Comparison of ENCODE assay signal across 9 cellular contexts in the genomic region with DNA sequence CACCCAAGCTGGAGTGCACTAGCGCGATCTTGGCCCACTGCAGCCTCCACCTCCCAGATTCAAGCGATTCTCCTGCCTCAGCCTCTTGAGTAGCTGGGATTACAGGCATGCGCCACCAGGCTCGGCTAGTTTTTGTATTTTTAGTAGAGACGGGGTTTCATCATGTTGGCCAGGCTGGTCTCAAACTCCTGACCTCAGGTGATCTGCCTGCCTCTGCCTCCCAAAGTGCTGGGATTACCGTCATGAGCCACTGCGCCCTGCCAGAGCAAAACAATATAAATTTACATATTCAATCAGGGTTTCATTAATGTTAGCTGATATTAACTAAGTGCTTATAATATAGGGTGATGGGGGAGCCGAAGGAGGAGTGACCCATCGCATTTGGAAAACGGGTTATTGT. TPM values are rescaled to one million over a fixed set of nuclear protein-coding genes. Genes with fewer than 3 reads are reported as not detected.
DNase-seq lines count a peak whose midpoint lies in the region; ATAC-seq, FAIRE-seq and TF ChIP-seq lines count a peak whose summit lies in the region.
"Not testable (repeated sequence)": the region's sequence is repeated elsewhere in the genome, so short reads cannot be mapped to it uniquely, and the experiment has no call there.
"Had no signal": no experiment of that assay in that cellular context is flagged by ENCODE, and none has a peak within 500 bp of the region (broad histone marks: within the 10 kb centered on the region; RNA-seq: fewer than 3 reads in every experiment).

No MANE protein-coding gene starts in this region.

- peaks cover 12% of the 10 kb centered on the region for H3K27me3 Mint-ChIP-seq in H9 (ENCODE audit: low read depth)
- H3K27me3 Mint-ChIP-seq in neural progenitor cell (ENCODE audit: insufficient read depth, low read depth), result not testable (repeated sequence)

- not testable (repeated sequence) for H2BK20ac ChIP-seq in H9 (ENCODE audit: low read depth, low read length, poor library complexity, severe bottlenecking)

- H3T11ph ChIP-seq in H9 (ENCODE audit: low read length), result not testable (repeated sequence)

- not testable (repeated sequence) for TF ChIP-seq CTCF in H9 (conservative IDR thresholded peaks at IDR 0.05); VCaP (conservative IDR thresholded peaks at IDR 0.05); cardiac muscle cell (IDR thresholded peaks at IDR 0.05; ENCODE audit: low read depth, low read length); HepG2 (CRISPR knock-in tag; IDR thresholded peaks at IDR 0.05); neural progenitor cell (IDR thresholded peaks at IDR 0.05); spleen (IDR thresholded peaks at IDR 0.05 in 8 of 11, conservative IDR thresholded peaks at IDR 0.05 in 3 of 11)

- POLR2A ChIA-PET in HepG2 (lab: Yijun Ruan, JAX), result interaction anchor here (1.1 to 2.3 kb wide), 6 partner anchors 9 to 120 kb away, joined by 4 to 18 read pairs (median 8); partner anchors contain the start of gene SPRY4

- not testable (repeated sequence) for H3K27me3 ChIP-seq in H9 (ENCODE audit: insufficient read depth, low read length); cardiac muscle cell; HepG2 (ENCODE audit: control insufficient read depth in 1 of 2, insufficient read depth in 2 of 2, low read length in 2 of 2)
- H3K27me3 ChIP-seq in neural progenitor cell (peaks cover 40% of the 10 kb centered on the region), spleen (replicated peaks in 1 of 7) (peaks cover 0 to 64% (median 0%) of the 10 kb centered on the region in 7 donors)

- not testable (repeated sequence) for H3K4me3 ChIP-seq in cardiac muscle cell; HepG2 (replicated peaks in 1 of 3; ENCODE audit: insufficient read depth in 1 of 3, low read depth in 2 of 3, low read length in 3 of 3); neural progenitor cell; spleen

- not testable (repeated sequence) for ATAC-seq in HepG2

- not testable (repeated sequence) for H2BK120ac ChIP-seq in H9 (ENCODE audit: low read depth, low read length, poor library complexity, severe bottlenecking)

- H3K23me2 ChIP-seq in H9 (ENCODE audit: insufficient read length, low read depth, low read length, poor library complexity, severe bottlenecking), result not testable (repeated sequence)

- H3K27ac Mint-ChIP-seq in H9 (peak overlapping the region; percentile 98 to 100 (median 99); a peak in 6 of 7 replicates), neural progenitor cell (peak overlapping the region; percentile 68)

- not testable (repeated sequence) for TF ChIP-seq RAD21 in HepG2 (CRISPR knock-in tag; IDR thresholded peaks at IDR 0.05)

- not testable (repeated sequence) for TF ChIP-seq EP300 in HepG2 (IDR thresholded peaks at IDR 0.05; ENCODE audit: low read depth in 2 of 2, low read length in 2 of 2); HepG2 (CRISPR knock-in tag; IDR thresholded peaks at IDR 0.05; ENCODE audit: borderline replicate concordance)

- not testable (repeated sequence) for H3K56ac ChIP-seq in H9 (ENCODE audit: insufficient read length, low read depth, low read length)

- not testable (repeated sequence) for DNase-seq in H9; caudate nucleus (lab: John Stamatoyannopoulos, UW); cardiac muscle cell (ENCODE audit: low read depth in 1 of 2, low spot score in 1 of 2); HepG2 (ENCODE audit: low spot score); neural progenitor cell (ENCODE audit: low spot score); spleen

- not testable (repeated sequence) for FAIRE-seq in HepG2 (lab: Jason Lieb, UNC)

- not testable (repeated sequence) for H3K9me3 Mint-ChIP-seq in H9, neural progenitor cell

- peaks cover 18% of the 10 kb centered on the region for H3F3A ChIP-seq in neural progenitor cell (ENCODE audit: low read depth)

- not testable (repeated sequence) for H3K14ac ChIP-seq in H9 (ENCODE audit: insufficient read depth, low read length)

- peaks cover 52 to 68% of the 10 kb centered on the region in 2 experiments for H3K4me1 Mint-ChIP-seq in H9
- peaks cover 56% of the 10 kb centered on the region for H3K4me1 Mint-ChIP-seq in neural progenitor cell

- H3K36me3 Mint-ChIP-seq in H9 (ENCODE audit: insufficient read depth in 1 of 3, low read depth in 3 of 3); neural progenitor cell: not testable (repeated sequence)

- WGBS in H9 (ENCODE audit: extremely low coverage, insufficient read length, low lambda C conversion rate), result no CpG with 5 or more reads among the region's 11 CpGs
- 71% methylated on average over 11 of the region's 11 CpGs for WGBS in HepG2 (ENCODE audit: low lambda C conversion rate)
- WGBS in spleen, 5 donors, result 82 to 94% (median 90%) methylated on average over 11 of the region's 11 CpGs

- H4K8ac ChIP-seq in H9 (replicated peaks; ENCODE audit: insufficient read length, low read depth, low read length), result not testable (repeated sequence)

- H2BK5ac ChIP-seq in H9 (ENCODE audit: insufficient read length, low read length), result peak overlapping the region; percentile 35

- H3K79me2 ChIP-seq in H9 (ENCODE audit: insufficient read depth, low read length); neural progenitor cell (ENCODE audit: low read depth): not testable (repeated sequence)
- H3K79me2 ChIP-seq in HepG2 (ENCODE audit: insufficient read depth, low read length), result peaks cover 43% of the 10 kb centered on the region

- H3K4me3 Mint-ChIP-seq in H9, result 0 out of 5 replicates have a peak overlapping the region, but pooled peaks of 1 of the 2 experiments have one; percentile 6
- peak overlapping the region; percentile 57 for H3K4me3 Mint-ChIP-seq in neural progenitor cell

- H3K9me3 ChIP-seq in H9 (ENCODE audit: control insufficient read depth, low read depth, low read length); cardiac muscle cell (ENCODE audit: low read depth); HepG2 (ENCODE audit: low read length); neural progenitor cell (ENCODE audit: low read depth); spleen: not testable (repeated sequence)

- peak overlapping the region; percentile 75 for H3K18ac ChIP-seq in H9 (ENCODE audit: insufficient read length, low read depth, low read length)

- not testable (repeated sequence) for H3K23ac ChIP-seq in H9 (ENCODE audit: insufficient read length, low read depth, low read length)

- not testable (repeated sequence) for TF ChIP-seq POLR2A in HepG2 (IDR thresholded peaks at IDR 0.05; ENCODE audit: insufficient read depth in 1 of 2, low read depth in 2 of 2, low read length in 2 of 2); spleen (IDR thresholded peaks at IDR 0.05)

- in situ Hi-C loops in HepG2 (cut with HindIII; ENCODE audit: extremely low pct_ligation_motif_present, low pct_unique_long_range_greater_than_20kb), result loop anchor here (5.0 kb wide), 1 partner anchor 35 kb away; the partner anchor contains the start of gene SPRY4

- H3K4me2 ChIP-seq in H9 (ENCODE audit: insufficient read depth, insufficient read length, low read length); neural progenitor cell: not testable (repeated sequence)
- H3K4me2 ChIP-seq in HepG2 (ENCODE audit: low read depth, low read length), result peak overlapping the region; percentile 59

- not testable (repeated sequence) for BruUV-seq in HepG2 (replicated peaks; lab: Mats Ljungman, UMichigan)

- not testable (repeated sequence) for H2BK15ac ChIP-seq in H9 (ENCODE audit: low read depth, low read length)

- not testable (repeated sequence) for H2AK5ac ChIP-seq in H9 (ENCODE audit: insufficient read length, low read length)

- H2BK12ac ChIP-seq in H9 (ENCODE audit: insufficient read length, low read depth, low read length), result not testable (repeated sequence)

- intact Hi-C loops in HepG2 (cut with micrococcal nuclease; ENCODE audit: unreplicated experiment), result loop anchor here (2.0 to 5.0 kb wide), 2 partner anchors 187 to 195 kb away; no protein-coding TSS in a partner anchor
- intact Hi-C loops in spleen (cut with DNase I; ENCODE audit: low total_unique reads), result not testable (repeated sequence)

- not testable (repeated sequence) for H4K91ac ChIP-seq in H9 (ENCODE audit: insufficient read length, low read depth, low read length)

- not testable (repeated sequence) for H4K5ac ChIP-seq in H9 (ENCODE audit: insufficient read length, low read depth, low read length)

- CTCF ChIA-PET in HepG2 (lab: Yijun Ruan, JAX; ENCODE audit: low intra/inter-chr PET ratio, low total read pairs), result not testable (repeated sequence)

- H3K4me1 ChIP-seq in H9 (ENCODE audit: insufficient read depth, low read length) (peaks cover 20% of the 10 kb centered on the region), cardiac muscle cell (ENCODE audit: low read depth) (peaks cover 17% of the 10 kb centered on the region), HepG2 (ENCODE audit: insufficient read depth, low read length) (peaks cover 76% of the 10 kb centered on the region), neural progenitor cell (peaks cover 19% of the 10 kb centered on the region), spleen (peaks cover 9 to 76% (median 44%) of the 10 kb centered on the region in 6 donors)

- H2AFZ ChIP-seq in H9 (ENCODE audit: low read length); HepG2 (ENCODE audit: low read length); neural progenitor cell (replicated peaks): not testable (repeated sequence)

- not testable (repeated sequence) for H3K36me3 ChIP-seq in cardiac muscle cell; HepG2 (replicated peaks in 1 of 2; ENCODE audit: control insufficient read depth in 1 of 2, insufficient read depth in 2 of 2, low read length in 2 of 2); neural progenitor cell; spleen

- H3K4ac ChIP-seq in H9 (ENCODE audit: low read depth, low read length), result not testable (repeated sequence)

- not testable (repeated sequence) for H4K20me1 ChIP-seq in H9 (ENCODE audit: control insufficient read depth, insufficient read depth, insufficient read length); HepG2 (ENCODE audit: insufficient read depth, low read length); neural progenitor cell (ENCODE audit: low read depth)

- H3K9ac ChIP-seq in H9 (ENCODE audit: extremely low read depth, insufficient read length, low read length); neural progenitor cell: not testable (repeated sequence)
- H3K9ac ChIP-seq in HepG2 (ENCODE audit: insufficient read depth, low read depth, low read length), result peak overlapping the region; percentile 58

- H3K27ac ChIP-seq in H9 (ENCODE audit: insufficient read length, low read depth, low read length) (peak overlapping the region; percentile 97), VCaP (0 out of 2 replicates have a peak overlapping the region, but pooled peaks have one; percentile 23), caudate nucleus (ENCODE audit: low read depth, low read length) (peak overlapping the region; percentile 6), cardiac muscle cell (peak overlapping the region; percentile 94), HepG2 (ENCODE audit: extremely low read length, insufficient read depth, low read length) (peak overlapping the region; percentile 82), spleen (peak overlapping the region in 7 of 8 donors; percentile 49 to 79 (median 71))
- not testable (repeated sequence) for H3K27ac ChIP-seq in neural progenitor cell

- not testable (repeated sequence) for H3K79me1 ChIP-seq in H9 (ENCODE audit: insufficient read depth, low read depth, low read length, poor library complexity, severe bottlenecking)

RNA-seq across cellular contexts. Expression of gene SPRY4, which starts 37.4 kb away (rescaled TPM):
- total RNA-seq in H9 (2021) (92.4 and 95.9 TPM in 2 replicates), cardiac muscle cell (10.0 and 11.0 TPM in 2 replicates), HepG2 (2016; rRNA removed; fragmentation: Illumina TruSeq; extraction: Trizol) (8.9 and 9.0 TPM in 2 replicates), neural progenitor cell (ENCODE audit: low replicate concordance) (0.13 and 1.7 TPM in 2 replicates), spleen (10 to 100 TPM in 6 of 7 donors, 1 to 10 TPM in 1; 9.4 to 33.5 (median 21.2) TPM)
- polyA plus RNA-seq in cardiac muscle cell (4.4 and 7.3 TPM in 2 replicates), HepG2 (2011; rRNA removed) (17.8 and 19.2 TPM in 2 replicates), spleen (1 to 10 TPM in 2 of 3 donors, under 1 TPM in 1; 0.76 to 2.0 (median 1.1) TPM)
- 1.6 and 1.8 TPM in 2 replicates for total RNA-seq in HepG2 (2016; cell fraction: cytosol; rRNA removed; fragmentation: Illumina TruSeq; extraction: Trizol; ENCODE audit: low read depth)
- 8.3 and 8.7 TPM in 2 replicates for total RNA-seq in HepG2 (2016; cell fraction: insoluble cytoplasmic fraction; rRNA removed; fragmentation: Illumina TruSeq; extraction: Trizol)
- 5.8 and 6.0 TPM in 2 replicates for total RNA-seq in HepG2 (2016; cell fraction: membrane; rRNA removed; fragmentation: Illumina TruSeq; extraction: Trizol)
- 12.5 and 16.8 TPM in 2 replicates for total RNA-seq in HepG2 (2016; cell fraction: nucleus; rRNA removed; fragmentation: Illumina TruSeq; extraction: Trizol)
- polyA plus RNA-seq in HepG2 (2011; cell fraction: cytosol; rRNA removed), result 10.9 and 12.6 TPM in 2 replicates
- 61.0 and 63.7 TPM in 2 replicates for polyA plus RNA-seq in HepG2 (2011; cell fraction: nucleus; rRNA removed)
- polyA plus RNA-seq in HepG2 (2012), result 10.0 and 17.2 TPM in 2 replicates
- 0.37 and 0.40 TPM in 2 replicates for polyA plus RNA-seq in HepG2 (2016; cell fraction: cytosol; fragmentation: Illumina TruSeq; extraction: Trizol; ENCODE audit: low read depth)
- 6.9 and 9.0 TPM in 2 replicates for polyA plus RNA-seq in HepG2 (2016; cell fraction: insoluble cytoplasmic fraction; fragmentation: Illumina TruSeq; extraction: Trizol; ENCODE audit: low read depth)
- polyA plus RNA-seq in HepG2 (2016; cell fraction: membrane; fragmentation: Illumina TruSeq; extraction: Trizol; ENCODE audit: low read depth), result 2.0 and 2.1 TPM in 2 replicates
- polyA plus RNA-seq in HepG2 (2016; cell fraction: nucleus; fragmentation: Illumina TruSeq; extraction: Trizol; ENCODE audit: insufficient read depth, low read depth), result 21.3 and 22.7 TPM in 2 replicates
- polyA minus RNA-seq in HepG2 (2011; rRNA and poly(A)+ RNA removed; ENCODE audit: low replicate concordance), result 0.09 and 81.1 TPM in 2 replicates
- polyA minus RNA-seq in HepG2 (2011; cell fraction: cytosol; rRNA and poly(A)+ RNA removed), result 21.7 and 22.2 TPM in 2 replicates
- polyA minus RNA-seq in HepG2 (2011; cell fraction: nucleus; rRNA and poly(A)+ RNA removed), result 40.0 and 40.4 TPM in 2 replicates
- total RNA-seq: naive thymus-derived CD8-positive, alpha-beta T cell had no signal
- polyA plus RNA-seq: immature natural killer cell; naive thymus-derived CD8-positive, alpha-beta T cell had no signal
